Comparison of ENCODE assay signal across 19 cellular contexts in genomic region chr6:69370763-69371162, GRCh38.
DNase-seq lines count a peak whose midpoint lies in the region; ATAC-seq and TF ChIP-seq lines count a peak whose summit lies in the region.
"Had no signal": no experiment of that assay in that cellular context is flagged by ENCODE, and none has a peak within 500 bp of the region (broad histone marks: within the 10 kb centered on the region; RNA-seq: fewer than 3 reads in every experiment).

No MANE protein-coding gene starts in this region.

- no peaks in the 10 kb centered on the region for H3K36me3 ChIP-seq in heart right ventricle
- H3K36me3 ChIP-seq: SJCRH30 had no signal

- H3K27me3 Mint-ChIP-seq in brain, result no peaks in the 10 kb centered on the region
- H3K27me3 Mint-ChIP-seq in activated CD8-positive, alpha-beta T cell treated with anti-CD3 and anti-CD28 coated beads, Interleukin-2, amount 10 ng/mL, durations not matched to agents 7 days and 5 days (ENCODE audit: low read depth), result no peaks in the 10 kb centered on the region

- POLR2A ChIA-PET in activated CD8-positive, alpha-beta T cell treated with anti-CD3 and anti-CD28 coated beads, Interleukin-2, amount 10 ng/mL, durations not matched to agents 7 days and 5 days (lab: Charles Lee), result no interaction called here

- H3K27ac ChIP-seq in heart right ventricle, result no peak overlapping the region
- H3K27ac ChIP-seq: C4-2B, KMS-11, SJCRH30 had no signal

- H3K4me3 Mint-ChIP-seq in brain, result peak overlapping the region in 3 of 5 experiments; percentile 10 to 29 (median 23)
- H3K4me3 Mint-ChIP-seq in activated CD8-positive, alpha-beta T cell treated with anti-CD3 and anti-CD28 coated beads, Interleukin-2, amount 10 ng/mL, durations not matched to agents 7 days and 5 days, result no peak overlapping the region

- DNase-seq in NCI-H82 (lab: John Stamatoyannopoulos, UW) (peak; percentile 13), NCI-H82 treated with DMSO at 0.1 percent for 48 hours (lab: John Stamatoyannopoulos, UW; ENCODE audit: unreplicated experiment) (no peak), heart right ventricle (peak; percentile 29 to 31), NCI-H2196 (lab: John Stamatoyannopoulos, UW; ENCODE audit: unreplicated experiment) (no peak), middle frontal gyrus (ENCODE audit: extremely low spot score, low spot score) (no peak)
- no peak for DNase-seq in activated CD8-positive, alpha-beta T cell treated with anti-CD3 and anti-CD28 coated beads, Interleukin-2, amount 10 ng/mL, durations not matched to agents 7 days and 5 days
- DNase-seq: 8988T, DMS53, GF-D8, IMR-90, NCI-H1105, NCI-H1694, NCI-H2081, NCI-H446 treated with DMSO at 0.1 percent for 48 hours, NCI-H69, SJCRH30 had no signal

- intact Hi-C loops in heart right ventricle (cut with DNase I), result loop anchor here in 1 of 10 donors (10.0 kb wide), 1 partner anchor 396 kb away; no protein-coding TSS in a partner anchor

- H3K36me3 Mint-ChIP-seq in brain, result peaks cover 5% of the 10 kb centered on the region
- H3K36me3 Mint-ChIP-seq in activated CD8-positive, alpha-beta T cell treated with anti-CD3 and anti-CD28 coated beads, Interleukin-2, amount 10 ng/mL, durations not matched to agents 7 days and 5 days (ENCODE audit: low read depth), result no peaks in the 10 kb centered on the region

- WGBS in heart right ventricle, 2 donors, result 34 to 47% methylated on average over 3 of the region's 3 CpGs

- TF ChIP-seq CTCF in brain (conservative IDR thresholded peaks at IDR 0.05), result no peak
- TF ChIP-seq CTCF in heart right ventricle (IDR thresholded peaks at IDR 0.05), result no peak

- no peaks in the 10 kb centered on the region for H3K27me3 ChIP-seq in heart right ventricle
- H3K27me3 ChIP-seq: SJCRH30 had no signal

- H3K4me1 ChIP-seq in heart right ventricle, result peaks cover 0 to 4% (median 0%) of the 10 kb centered on the region in 9 donors

- CTCF ChIA-PET in activated CD8-positive, alpha-beta T cell treated with anti-CD3 and anti-CD28 coated beads, Interleukin-2, amount 10 ng/mL, durations not matched to agents 7 days and 5 days (lab: Charles Lee), result no interaction called here

- peak overlapping the region in 3 of 5 experiments; percentile 58 to 72 (median 61) for H3K27ac Mint-ChIP-seq in brain
- no peak overlapping the region for H3K27ac Mint-ChIP-seq in activated CD8-positive, alpha-beta T cell treated with anti-CD3 and anti-CD28 coated beads, Interleukin-2, amount 10 ng/mL, durations not matched to agents 7 days and 5 days

- H3K9me3 Mint-ChIP-seq in brain, result peaks cover 0 to 3% (median 0%) of the 10 kb centered on the region in 5 experiments
- H3K9me3 Mint-ChIP-seq in activated CD8-positive, alpha-beta T cell treated with anti-CD3 and anti-CD28 coated beads, Interleukin-2, amount 10 ng/mL, durations not matched to agents 7 days and 5 days (ENCODE audit: insufficient read depth), result no peaks in the 10 kb centered on the region

- H3K4me3 ChIP-seq in heart right ventricle, result no peak overlapping the region
- H3K4me3 ChIP-seq: SJCRH30 had no signal

- H3K9me3 ChIP-seq in heart right ventricle, result no peaks in the 10 kb centered on the region
- H3K9me3 ChIP-seq: SJCRH30 had no signal

- peaks cover 33% of the 10 kb centered on the region for H3K4me1 Mint-ChIP-seq in brain
- no peaks in the 10 kb centered on the region for H3K4me1 Mint-ChIP-seq in activated CD8-positive, alpha-beta T cell treated with anti-CD3 and anti-CD28 coated beads, Interleukin-2, amount 10 ng/mL, durations not matched to agents 7 days and 5 days (ENCODE audit: low read depth)

- peak in 7 of 8 donors; percentile 58 to 95 (median 90) for ATAC-seq in heart right ventricle
- ATAC-seq in activated CD8-positive, alpha-beta T cell treated with anti-CD3 and anti-CD28 coated beads, Interleukin-2, amount 10 ng/mL, durations not matched to agents 7 days and 5 days, result no peak

Comparison
In these comparisons a context has a peak if more than half of its experiments do, and no peak if none do; other contexts are left out.
1. DNase-seq: peak in NCI-H82 (single experiment) and heart right ventricle (2 of 2); none in NCI-H82 treated with DMSO at 0.1 percent for 48 hours (single experiment), activated CD8-positive, alpha-beta T cell treated with anti-CD3 and anti-CD28 coated beads, Interleukin-2, amount 10 ng/mL, durations not matched to agents 7 days and 5 days (single experiment), NCI-H2196 (single experiment) and middle frontal gyrus (single experiment).